In genomic region chr12:107448198-107448597, GRCh38 we compare ENCODE assay signal across 10 cellular contexts.
DNase-seq lines count a peak whose midpoint lies in the region; TF ChIP-seq lines count a peak whose summit lies in the region.
"Had no signal": no experiment of that assay in that cellular context is flagged by ENCODE, and none has a peak within 500 bp of the region (broad histone marks: within the 10 kb centered on the region; RNA-seq: fewer than 3 reads in every experiment).

No MANE protein-coding gene starts in this region.

- TF ChIP-seq CTCF in cardiac muscle cell (IDR thresholded peaks at IDR 0.05; ENCODE audit: low read depth, low read length) (peak; percentile 51), right atrium auricular region (IDR thresholded peaks at IDR 0.05) (peak in 1 of 2 donors; percentile 32), fibroblast of mammary gland (conservative IDR thresholded peaks at IDR 0.05; ENCODE audit: control insufficient read depth, insufficient read depth, low read depth, low read length) (peak; percentile 63), transverse colon (IDR thresholded peaks at IDR 0.05) (peak in 4 of 5 experiments; percentile 19 to 41 (median 28)), vagina (IDR thresholded peaks at IDR 0.05) (no peak)

- H3K4me3 ChIP-seq in cardiac muscle cell (no peak overlapping the region), right atrium auricular region (no peak overlapping the region), fibroblast of mammary gland (ENCODE audit: control insufficient read depth, low read depth, low read length) (no peak overlapping the region), transverse colon (no peak overlapping the region), vagina (no peak overlapping the region)

- H3K36me3 ChIP-seq in cardiac muscle cell (no peaks in the 10 kb centered on the region), right atrium auricular region (no peaks in the 10 kb centered on the region), transverse colon (no peaks in the 10 kb centered on the region), vagina (no peaks in the 10 kb centered on the region)

- in situ Hi-C loops in transverse colon (cut with MboI; ENCODE audit: low pct_ligation_motif_present in 1 of 4, low pct_unique_long_range_greater_than_20kb in 1 of 4, low sequenced_read_pairs in 3 of 4): no loop called here

- WGBS in transverse colon (ENCODE audit: low coverage in 1 of 2), 2 donors: 44 to 79% methylated on average over 1 of the region's 1 CpG

- no peaks in the 10 kb centered on the region for H3K27me3 ChIP-seq in cardiac muscle cell
- no peaks in the 10 kb centered on the region for H3K27me3 ChIP-seq in right atrium auricular region
- H3K27me3 ChIP-seq in transverse colon: no peaks in the 10 kb centered on the region
- H3K27me3 ChIP-seq in vagina: no peaks in the 10 kb centered on the region

- no peak for TF ChIP-seq EP300 in transverse colon (IDR thresholded peaks at IDR 0.05; ENCODE audit: low read depth)

- H3K4me1 ChIP-seq in cardiac muscle cell (ENCODE audit: low read depth): peaks cover 4% of the 10 kb centered on the region
- no peaks in the 10 kb centered on the region for H3K4me1 ChIP-seq in right atrium auricular region
- no peaks in the 10 kb centered on the region for H3K4me1 ChIP-seq in transverse colon
- no peaks in the 10 kb centered on the region for H3K4me1 ChIP-seq in vagina

- intact Hi-C loops in transverse colon (cut with DNase I; ENCODE audit: low total_unique reads): no loop called here
- intact Hi-C loops in vagina (cut with DNase I): no loop called here

- TF ChIP-seq POLR2A in transverse colon (IDR thresholded peaks at IDR 0.05): no peak
- no peak for TF ChIP-seq POLR2A in vagina (IDR thresholded peaks at IDR 0.05)

- H3K27ac ChIP-seq in cardiac muscle cell (no peak overlapping the region), right atrium auricular region (no peak overlapping the region), transverse colon (no peak overlapping the region), vagina (no peak overlapping the region)

- H3K9me3 ChIP-seq in cardiac muscle cell (ENCODE audit: low read depth): no peaks in the 10 kb centered on the region
- no peaks in the 10 kb centered on the region for H3K9me3 ChIP-seq in right atrium auricular region
- H3K9me3 ChIP-seq in transverse colon: no peaks in the 10 kb centered on the region
- no peaks in the 10 kb centered on the region for H3K9me3 ChIP-seq in vagina

- DNase-seq in cardiac muscle cell (ENCODE audit: low read depth in 1 of 2, low spot score in 1 of 2) (peak in 1 of 2 donors; percentile 8), right atrium auricular region (ENCODE audit: low spot score) (no peak), NCI-H82 treated with DMSO at 0.1 percent for 48 hours (lab: John Stamatoyannopoulos, UW; ENCODE audit: unreplicated experiment) (peak; percentile 57), fibroblast of mammary gland (ENCODE audit: low read depth) (peak; percentile 34), transverse colon (peak; percentile 20), vagina (ENCODE audit: extremely low spot score in 2 of 2) (no peak), COLO668 (lab: John Stamatoyannopoulos, UW; ENCODE audit: unreplicated experiment) (no peak), SIG-M5 treated with dmso at 0.1 percent for 504 hours (lab: John Stamatoyannopoulos, UW; ENCODE audit: unreplicated experiment) (no peak)
- DNase-seq: activated CD8-positive, alpha-beta memory T cell treated with anti-CD3 and anti-CD28 coated beads, Interleukin-2, amount 50 U/mL, for 4 hours; effector CD4-positive, alpha-beta T cell had no signal

Comparison
In these comparisons a context has a peak if more than half of its experiments do, and no peak if none do; other contexts are left out.
1. DNase-seq: peak in NCI-H82 treated with DMSO at 0.1 percent for 48 hours (single experiment), fibroblast of mammary gland (single experiment) and transverse colon (single experiment); none in right atrium auricular region (single experiment), vagina (0 of 2), COLO668 (single experiment) and SIG-M5 treated with dmso at 0.1 percent for 504 hours (single experiment).
2. CTCF ChIP-seq: peak in cardiac muscle cell (single experiment), fibroblast of mammary gland (single experiment) and transverse colon (4 of 5); none in vagina (0 of 3).